13 cellular contexts compared by ENCODE assay signal in the genomic region with DNA sequence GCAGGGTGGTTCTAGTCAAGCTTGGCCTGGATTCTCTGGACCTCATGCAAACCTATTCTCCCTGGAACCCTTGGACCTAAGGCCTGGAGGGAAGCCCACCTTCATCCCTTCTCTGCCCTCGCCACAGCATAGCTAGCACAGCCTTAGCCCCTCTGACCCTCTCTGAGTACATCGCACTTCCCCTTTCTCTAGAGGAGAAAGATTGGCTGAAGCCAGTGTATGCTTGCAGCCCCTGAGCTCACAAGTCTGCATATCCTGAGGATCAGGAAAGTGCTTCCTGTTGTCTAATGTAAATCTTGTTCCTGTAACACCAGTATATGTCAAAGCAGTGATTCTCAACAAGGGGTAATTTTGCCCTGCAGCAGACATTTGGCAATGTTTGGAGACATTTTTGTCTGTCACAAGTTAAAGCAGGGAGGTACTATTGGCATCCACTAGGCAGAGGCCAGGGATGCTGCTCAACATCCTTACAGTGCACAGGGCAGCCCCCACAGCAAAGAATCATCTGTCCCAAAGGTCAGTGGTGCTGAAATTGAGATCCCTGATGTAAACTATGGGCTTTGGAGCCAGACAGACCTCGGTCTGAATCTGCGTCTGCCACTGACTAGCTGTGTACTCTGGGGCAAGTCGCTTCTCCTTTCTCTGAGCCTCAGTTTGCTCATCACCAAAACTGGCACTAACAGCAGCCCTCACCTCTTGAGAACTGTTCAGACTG. TPM values are rescaled to one million over a fixed set of nuclear protein-coding genes. Genes with fewer than 3 reads are reported as not detected.
A peak's percentile ranks its signal among the peaks of the same experiment; 100 is the strongest.
DNase-seq lines count a peak whose midpoint lies in the region; ATAC-seq, FAIRE-seq and TF ChIP-seq lines count a peak whose summit lies in the region.
"Had no signal": no experiment of that assay in that cellular context is flagged by ENCODE, and none has a peak within 500 bp of the region (broad histone marks: within the 10 kb centered on the region; RNA-seq: fewer than 3 reads in every experiment).

No MANE protein-coding gene starts in this region.

- H3K27ac ChIP-seq in colonic mucosa (peak overlapping the region; percentile 85), pancreas (peak overlapping the region; percentile 46 to 90 (median 67))

- H3K4me3 ChIP-seq in colonic mucosa (no peak overlapping the region), pancreas (no peak overlapping the region)

- intact Hi-C loops in colonic mucosa (cut with DNase I) = no loop called here
- intact Hi-C loops in pancreas (cut with DNase I) = no loop called here

- peak; percentile 4 for DNase-seq in GDM1 (lab: John Stamatoyannopoulos, UW)
- DNase-seq in NCI-H69 (lab: John Stamatoyannopoulos, UW) = peak; percentile 5
- DNase-seq in colonic mucosa = no peak
- peak in 1 of 6 donors; percentile 13 for DNase-seq in pancreas
- DNase-seq in NCI-H1105 (lab: John Stamatoyannopoulos, UW) = no peak
- no peak for DNase-seq in SHP77 (lab: John Stamatoyannopoulos, UW)
- no peak for DNase-seq in activated CD4-positive, CD25-positive, alpha-beta regulatory T cell treated with anti-CD3 and anti-CD28 coated beads, Interleukin-2, amount 50 U/mL, for 72 hours
- DNase-seq: activated naive CD8-positive, alpha-beta T cell treated with anti-CD3 and anti-CD28 coated beads, Interleukin-2, amount 10 ng/mL, durations not matched to agents 7 days and 5 days; COR-L47; NCI-H1930; substantia nigra had no signal

- peak overlapping the region; percentile 51 to 86 for H3K9ac ChIP-seq in colonic mucosa (ENCODE audit: low read depth in 2 of 2, low read length in 2 of 2)

- no peak for FAIRE-seq in pancreas (lab: Jason Lieb, UNC)
- FAIRE-seq: colon had no signal

- H3K36me3 ChIP-seq in colonic mucosa (no peaks in the 10 kb centered on the region), pancreas (no peaks in the 10 kb centered on the region)

- H3K4me1 ChIP-seq in colonic mucosa = peaks cover 14% of the 10 kb centered on the region
- peaks cover 55 to 63% (median 58%) of the 10 kb centered on the region in 3 donors for H3K4me1 ChIP-seq in pancreas

- H3K27me3 ChIP-seq in colonic mucosa = no peaks in the 10 kb centered on the region
- no peaks in the 10 kb centered on the region for H3K27me3 ChIP-seq in pancreas

- WGBS in pancreas, 2 donors = 47 to 50% methylated on average over 5 of the region's 5 CpGs

- ATAC-seq in pancreas = no peak
- ATAC-seq in activated CD4-positive, CD25-positive, alpha-beta regulatory T cell treated with anti-CD3 and anti-CD28 coated beads, Interleukin-2, amount 50 U/mL, for 24 hours = no peak

- H3K9me3 ChIP-seq in colonic mucosa (no peaks in the 10 kb centered on the region), pancreas (no peaks in the 10 kb centered on the region)

- TF ChIP-seq CTCF in colonic mucosa (IDR thresholded peaks at IDR 0.05) (no peak), pancreas (IDR thresholded peaks at IDR 0.05) (no peak)

RNA-seq across cellular contexts. Expression of a gene that starts 2.2 kb away (rescaled TPM):
- total RNA-seq in colonic mucosa (10 to 100 TPM; 58.9 to 75.0 TPM), pancreas (10 to 100 TPM; 10.7 to 32.5 (median 14.6) TPM)
- polyA plus RNA-seq in pancreas = 10 to 100 TPM; 13.4 to 22.6 TPM

RNA-seq across cellular contexts. Expression of a gene that starts 28.6 kb away (rescaled TPM):
- total RNA-seq in colonic mucosa (10 to 100 TPM; 15.3 to 30.4 TPM), pancreas (10 to 100 TPM; 10.4 to 20.4 (median 17.8) TPM)
- polyA plus RNA-seq in pancreas = 1 to 10 TPM; 6.9 TPM

Comparison
In these comparisons a context has a peak if more than half of its experiments do, and no peak if none do; other contexts are left out.
1. DNase-seq: peak in GDM1 (single experiment) and NCI-H69 (single experiment); none in colonic mucosa (single experiment), NCI-H1105 (single experiment), SHP77 (0 of 2) and activated CD4-positive, CD25-positive, alpha-beta regulatory T cell treated with anti-CD3 and anti-CD28 coated beads, Interleukin-2, amount 50 U/mL, for 72 hours (single experiment).